Comparison of ENCODE assay signal across 9 cellular contexts in genomic region chr9:71042448-71042847, GRCh38.
"Had no signal": no experiment of that assay in that cellular context is flagged by ENCODE, and none has a peak within 500 bp of the region (broad histone marks: within the 10 kb centered on the region; RNA-seq: fewer than 3 reads in every experiment).

No MANE protein-coding gene starts in this region.

- H3K9me3 ChIP-seq: HAP-1 had no signal

- H3K4me3 Mint-ChIP-seq: HFFc6 had no signal

- H2AFZ ChIP-seq: GM23248 had no signal

- H3K36me3 ChIP-seq: HAP-1 had no signal

- H3K27ac Mint-ChIP-seq: HFFc6 had no signal

- ATAC-seq: HCT116, K562 had no signal

- H3K4me1 ChIP-seq: HAP-1 had no signal

- H3K27ac ChIP-seq: GM23248 had no signal

- DNase-seq: GM23248, H7, HFFc6, IMR-90, KG1 had no signal

- FAIRE-seq: HTR-8/SVneo, K562 had no signal

- H3K9me3 Mint-ChIP-seq: HFFc6 had no signal

- H3K9ac ChIP-seq: GM23248 had no signal

- H3K4me3 ChIP-seq: GM23248, HAP-1, K562 had no signal
